21 cellular contexts compared by ENCODE assay signal in genomic region chr1:45629035-45629434, GRCh38.
"Had no signal": no experiment of that assay in that cellular context is flagged by ENCODE, and none has a peak within 500 bp of the region (broad histone marks: within the 10 kb centered on the region; RNA-seq: fewer than 3 reads in every experiment).

No MANE protein-coding gene starts in this region.

- H3K27me3 ChIP-seq: body of pancreas, cardiac muscle cell, foreskin keratinocyte, hepatocyte, thyroid gland, upper lobe of right lung had no signal

- H3K27me3 Mint-ChIP-seq: activated naive CD4-positive, alpha-beta T cell treated with anti-CD3 and anti-CD28 coated beads, Interleukin-2, amount 10 ng/mL, durations not matched to agents 7 days and 5 days; memory B cell had no signal

- H3K4me2 ChIP-seq: hepatocyte had no signal

- H3K27ac Mint-ChIP-seq: activated naive CD4-positive, alpha-beta T cell treated with anti-CD3 and anti-CD28 coated beads, Interleukin-2, amount 10 ng/mL, durations not matched to agents 7 days and 5 days; immature natural killer cell; memory B cell had no signal

- H3K4me3 Mint-ChIP-seq: activated naive CD4-positive, alpha-beta T cell treated with anti-CD3 and anti-CD28 coated beads, Interleukin-2, amount 10 ng/mL, durations not matched to agents 7 days and 5 days; immature natural killer cell; memory B cell had no signal

- H3K4me1 Mint-ChIP-seq: activated naive CD4-positive, alpha-beta T cell treated with anti-CD3 and anti-CD28 coated beads, Interleukin-2, amount 10 ng/mL, durations not matched to agents 7 days and 5 days; immature natural killer cell; memory B cell had no signal

- ATAC-seq: body of pancreas; foreskin keratinocyte; SK-N-SH treated with all-trans-retinoic acid at 6 μM for 48 hours; stimulated activated naive CD8-positive, alpha-beta T cell treated with anti-CD3 and anti-CD28 coated beads, Interleukin-15, Interleukin-2, amounts not matched to agents 100 U/mL and 50 U/mL, for 24 hours; upper lobe of right lung had no signal

- H3K4me3 ChIP-seq: body of pancreas, cardiac muscle cell, hepatocyte, thyroid gland, upper lobe of right lung had no signal

- H2AFZ ChIP-seq: hepatocyte had no signal

- H3K4me1 ChIP-seq: body of pancreas, foreskin keratinocyte, upper lobe of right lung had no signal

- H3K9me3 Mint-ChIP-seq: activated naive CD4-positive, alpha-beta T cell treated with anti-CD3 and anti-CD28 coated beads, Interleukin-2, amount 10 ng/mL, durations not matched to agents 7 days and 5 days; immature natural killer cell; memory B cell had no signal

- H3K9me3 ChIP-seq: body of pancreas, thyroid gland, upper lobe of right lung had no signal

- H3K27ac ChIP-seq: body of pancreas, cardiac muscle cell, foreskin keratinocyte, hepatocyte, upper lobe of right lung had no signal

- DNase-seq: activated CD4-positive, alpha-beta T cell treated with anti-CD3 and anti-CD28 coated beads for 1 hour; activated CD8-positive, alpha-beta memory T cell treated with anti-CD3 and anti-CD28 coated beads for 24 hours; activated CD8-positive, alpha-beta memory T cell treated with anti-CD3 and anti-CD28 coated beads, Interleukin-2, amount 50 U/mL, for 4 hours; activated effector memory CD4-positive, alpha-beta T cell treated with anti-CD3 and anti-CD28 coated beads, Interleukin-2, amount 50 U/mL, for 16 hours; activated naive CD4-positive, alpha-beta T cell treated with anti-CD3 and anti-CD28 coated beads, Interleukin-2, amount 10 ng/mL, durations not matched to agents 7 days and 5 days; anterior cingulate cortex; body of pancreas; cortex of kidney; erythroblast; foreskin keratinocyte; glutamatergic neuron; immature natural killer cell; occipital lobe; stimulated activated CD4-positive, alpha-beta T cell treated with anti-CD3 and anti-CD28 coated beads, Interleukin-4, amount 100 ng/mL, for 24 hours; stimulated activated naive CD8-positive, alpha-beta T cell treated with anti-CD3 and anti-CD28 coated beads, Interleukin-15, Interleukin-2, amounts not matched to agents 100 U/mL and 50 U/mL, for 24 hours; thyroid gland; upper lobe of right lung had no signal
